ENCODE assay signal across 15 cellular contexts in the genomic region with DNA sequence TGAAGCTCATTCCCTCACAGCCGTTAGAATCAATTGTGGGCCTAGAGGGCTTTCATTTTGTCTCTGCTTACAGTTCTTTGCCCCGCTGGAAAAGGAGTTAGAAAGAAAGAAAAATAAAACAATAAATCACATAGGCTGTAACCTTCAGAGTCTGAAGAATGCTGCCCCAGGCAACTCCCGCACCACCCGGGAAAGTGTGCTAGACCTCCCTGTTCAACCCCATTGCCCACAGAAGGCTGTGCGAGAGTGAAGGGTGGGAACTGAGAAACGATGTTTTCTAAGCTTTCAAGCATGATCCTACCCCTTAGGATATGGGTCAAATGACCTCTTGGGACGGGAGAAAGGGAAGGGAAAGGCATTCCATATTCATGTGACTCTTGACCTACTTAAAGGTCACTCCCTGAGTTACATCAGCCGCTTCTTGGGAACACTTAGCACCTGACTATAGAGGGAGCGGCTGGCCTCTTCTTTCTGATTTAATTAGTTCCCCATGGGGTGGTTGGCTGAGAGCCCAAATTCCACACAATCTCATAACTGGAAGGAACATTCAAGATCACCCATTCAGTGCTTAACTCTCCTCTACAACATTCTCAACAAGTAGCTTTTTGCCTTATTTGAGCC.
A peak's percentile ranks its signal among the peaks of the same experiment; 100 is the strongest.
DNase-seq lines count a peak whose midpoint lies in the region; ATAC-seq, FAIRE-seq and TF ChIP-seq lines count a peak whose summit lies in the region.
"Had no signal": no experiment of that assay in that cellular context is flagged by ENCODE, and none has a peak within 500 bp of the region (broad histone marks: within the 10 kb centered on the region; RNA-seq: fewer than 3 reads in every experiment).

No MANE protein-coding gene starts in this region.

- H4K8ac ChIP-seq in H1 (ENCODE audit: extremely low read depth, insufficient read depth, low read length) = no peak overlapping the region

- H3K9me3 ChIP-seq in H1 (ENCODE audit: insufficient read depth in 2 of 2, low read depth in 1 of 2, low read length in 1 of 2) = no peaks in the 10 kb centered on the region
- no peaks in the 10 kb centered on the region for H3K9me3 ChIP-seq in thyroid gland
- H3K9me3 ChIP-seq: heart right ventricle had no signal

- H3K18ac ChIP-seq in H1 (ENCODE audit: extremely low read depth, low read length) = no peak overlapping the region

- H2AK5ac ChIP-seq in H1 (ENCODE audit: low read depth, low read length) = no peak overlapping the region

- TF ChIP-seq CTCF in H1 (IDR thresholded peaks at IDR 0.05; ENCODE audit: control extremely low read depth in 1 of 3, insufficient read depth in 1 of 3, low read depth in 1 of 3, low read length in 3 of 3) = no peak
- no peak for TF ChIP-seq CTCF in thyroid gland (IDR thresholded peaks at IDR 0.05)
- no peak for TF ChIP-seq CTCF in foreskin keratinocyte (conservative IDR thresholded peaks at IDR 0.05)

- DNase-seq in HEK293T (ENCODE audit: extremely low spot score) = peak; percentile 9
- DNase-seq in H1 (ENCODE audit: low read depth in 1 of 2, low spot score in 2 of 2) = no peak
- peak in 1 of 2 donors; percentile 32 for DNase-seq in left colon
- DNase-seq in thyroid gland = peak; percentile 80
- DNase-seq in foreskin keratinocyte = no peak
- no peak for DNase-seq in NCI-H446 (lab: John Stamatoyannopoulos, UW)
- DNase-seq in putamen (ENCODE audit: low spot score) = no peak
- DNase-seq: activated CD4-positive, alpha-beta T cell treated with anti-CD3 and anti-CD28 coated beads for 1 hour; activated T-cell treated with anti-CD3 and anti-CD28 coated beads, Interleukin-2, amount 50 U/mL, for 72 hours; aorta; heart right ventricle; Karpas-422; midbrain; stimulated activated CD4-positive, alpha-beta T cell treated with anti-CD3 and anti-CD28 coated beads, Interleukin-4, amount 100 ng/mL, for 24 hours; stimulated activated naive CD8-positive, alpha-beta T cell treated with anti-CD3 and anti-CD28 coated beads, Interleukin-15, Interleukin-2, amounts not matched to agents 100 U/mL and 50 U/mL, for 24 hours had no signal

- H3K56ac ChIP-seq in H1 (replicated peaks; ENCODE audit: insufficient read length, low read depth, low read length) = no peak overlapping the region

- no peak overlapping the region for H3K4ac ChIP-seq in H1 (replicated peaks; ENCODE audit: insufficient read length, low read depth, low read length)

- H2BK5ac ChIP-seq in H1 (ENCODE audit: low read depth, low read length) = no peak overlapping the region

- H3K23ac ChIP-seq in H1 (ENCODE audit: insufficient read length) = no peak overlapping the region

- H4K20me1 ChIP-seq in H1 (replicated peaks in 1 of 2; ENCODE audit: control insufficient read depth in 1 of 2, insufficient read depth in 2 of 2, low read length in 2 of 2) = no peaks in the 10 kb centered on the region

- TF ChIP-seq EP300 in H1 (IDR thresholded peaks at IDR 0.05; ENCODE audit: borderline replicate concordance in 1 of 2, low read depth in 2 of 2, low read length in 2 of 2) = no peak

- H3K4me2 ChIP-seq in H1 (ENCODE audit: insufficient read depth in 1 of 2, low read depth in 2 of 2, low read length in 2 of 2) = no peak overlapping the region

- H4K91ac ChIP-seq in H1 (replicated peaks; ENCODE audit: insufficient read length, low read length) = no peak overlapping the region

- H3K4me3 ChIP-seq in H1 (ENCODE audit: extremely low read depth in 1 of 4, insufficient read depth in 2 of 4, low read depth in 3 of 4, low read length in 4 of 4) = no peak overlapping the region
- H3K4me3 ChIP-seq in thyroid gland (replicated peaks in 1 of 3) = no peak overlapping the region
- H3K4me3 ChIP-seq: heart right ventricle had no signal

- no peak overlapping the region for H4K5ac ChIP-seq in H1 (ENCODE audit: insufficient read length, low read depth, low read length)

- POLR2A ChIA-PET in HEK293T (lab: Yijun Ruan, JAX) (no interaction called here), H1 (lab: Charles Lee; ENCODE audit: partially characterized antibody) (no interaction called here)

- no peak overlapping the region for H2BK120ac ChIP-seq in H1 (replicated peaks; ENCODE audit: low read depth, low read length)

- no peak overlapping the region for H2AFZ ChIP-seq in H1 (ENCODE audit: low read length)

- ATAC-seq in left colon (peak; percentile 34), foreskin keratinocyte (no peak)
- ATAC-seq: activated T-cell treated with anti-CD3 and anti-CD28 coated beads, Interleukin-2, amount 50 U/mL, for 72 hours; stimulated activated naive CD8-positive, alpha-beta T cell treated with anti-CD3 and anti-CD28 coated beads, Interleukin-15, Interleukin-2, amounts not matched to agents 100 U/mL and 50 U/mL, for 24 hours had no signal

- H3K79me1 ChIP-seq in H1 (ENCODE audit: low read depth, low read length) = no peaks in the 10 kb centered on the region

- no peak overlapping the region; the same call in 1 of the 2 replicates for H2BK20ac ChIP-seq in H1 (ENCODE audit: low read length)

- no peak overlapping the region for H3K27ac ChIP-seq in H1 (ENCODE audit: low read depth, low read length)
- peak overlapping the region in 1 of 3 donors; percentile 13 for H3K27ac ChIP-seq in thyroid gland
- H3K27ac ChIP-seq in foreskin keratinocyte = no peak overlapping the region
- H3K27ac ChIP-seq: heart right ventricle had no signal

- no peak overlapping the region for H2BK15ac ChIP-seq in H1 (ENCODE audit: low read length)

- no peak for TF ChIP-seq POLR2A in H1 (IDR thresholded peaks at IDR 0.05; ENCODE audit: control extremely low read depth in 1 of 2, low read depth in 2 of 2, low read length in 2 of 2)
- TF ChIP-seq POLR2A in thyroid gland (IDR thresholded peaks at IDR 0.05) = no peak

- H3K4me1 ChIP-seq in H1 (replicated peaks in 1 of 4; ENCODE audit: control insufficient read depth in 3 of 4, insufficient read depth in 4 of 4, low read length in 3 of 4) (peaks cover 0 to 7% (median 3%) of the 10 kb centered on the region in 4 experiments; a peak in 3 of 7 replicates), thyroid gland (peaks cover 0 to 12% of the 10 kb centered on the region in 2 donors), foreskin keratinocyte (no peaks in the 10 kb centered on the region)

- H3K27me3 ChIP-seq in H1 (replicated peaks in 1 of 4; ENCODE audit: control insufficient read depth in 3 of 4, extremely low read depth in 1 of 4, insufficient read depth in 3 of 4, low read length in 3 of 4) (no peaks in the 10 kb centered on the region), thyroid gland (no peaks in the 10 kb centered on the region), foreskin keratinocyte (no peaks in the 10 kb centered on the region)
- H3K27me3 ChIP-seq: heart right ventricle had no signal

- no peaks in the 10 kb centered on the region for H3K79me2 ChIP-seq in H1 (ENCODE audit: control insufficient read depth in 1 of 2, insufficient read depth in 2 of 2, low read length in 2 of 2)

- no peak for TF ChIP-seq RAD21 in H1 (IDR thresholded peaks at IDR 0.05 in 1 of 2, conservative IDR thresholded peaks at IDR 0.05 in 1 of 2; ENCODE audit: low read depth in 2 of 2, low read length in 2 of 2)

- FAIRE-seq in H1 (lab: Jason Lieb, UNC) = peak; percentile 76

- H2BK12ac ChIP-seq in H1 (ENCODE audit: low read depth, low read length) = no peak overlapping the region

- 72% methylated on average over 9 of the region's 9 CpGs; no CpG with 5 or more reads in 1 of the 2 experiments for WGBS in H1 (ENCODE audit: extremely low coverage in 1 of 2, insufficient coverage in 1 of 2, insufficient read length in 1 of 2, insufficient replicate concordance in 2 of 2, low coverage in 1 of 2, low lambda C conversion rate in 2 of 2, missing lambda C conversion rate in 1 of 2), 2 experiments
- WGBS in thyroid gland, 2 donors = 51 to 55% methylated on average over 9 of the region's 9 CpGs

- intact Hi-C loops in left colon (cut with DNase I, micrococcal nuclease) (no loop called here), thyroid gland (cut with DNase I) (no loop called here)

- no peak overlapping the region for H3K14ac ChIP-seq in H1 (ENCODE audit: insufficient read length)

- CTCF ChIA-PET in HEK293T (lab: Yijun Ruan, JAX) = interaction anchor here (1.0 kb wide), 1 partner anchor 79 kb away, joined by 3 read pairs; no protein-coding TSS in a partner anchor
- CTCF ChIA-PET in H1 (lab: Charles Lee; ENCODE audit: partially characterized antibody) = interaction anchor here (0.7 to 1.3 kb wide), 3 partner anchors 10 to 81 kb away, joined by 3 to 4 read pairs (median 4); no protein-coding TSS in a partner anchor

- H3K36me3 ChIP-seq in H1 (ENCODE audit: control insufficient read depth in 2 of 4, insufficient read depth in 4 of 4, low read length in 3 of 4) (no peaks in the 10 kb centered on the region), thyroid gland (no peaks in the 10 kb centered on the region)
- H3K36me3 ChIP-seq: heart right ventricle had no signal

- no peak overlapping the region for H3K9ac ChIP-seq in H1 (replicated peaks in 1 of 4; ENCODE audit: extremely low read depth in 1 of 4, low read depth in 3 of 4, low read length in 3 of 4)

- H3K23me2 ChIP-seq in H1 (ENCODE audit: low read depth, low read length) = no peaks in the 10 kb centered on the region

TF ChIP-seq in HEK293T, 16 proteins besides CTCF, POLR2A, EP300 and RAD21 (continues in another document):
- TF ChIP-seq FOXM1 (IDR thresholded peaks at IDR 0.05; ENCODE audit: borderline replicate concordance) = no peak
- no peak for TF ChIP-seq SP1 (IDR thresholded peaks at IDR 0.05)
- no peak for TF ChIP-seq LEF1 (IDR thresholded peaks at IDR 0.05; ENCODE audit: borderline replicate concordance)

TF ChIP-seq in H1, 55 proteins besides CTCF, POLR2A, EP300 and RAD21:
- TF ChIP-seq SP2 (IDR thresholded peaks at IDR 0.05; ENCODE audit: low read length) = no peak
- 0 out of 2 replicates have a peak, but pooled peaks have one; percentile 22 for TF ChIP-seq TCF12 (IDR thresholded peaks at IDR 0.05; ENCODE audit: low read depth, low read length)
- TF ChIP-seq SP4 (IDR thresholded peaks at IDR 0.05; ENCODE audit: low read length) = no peak
- peak; percentile 72; the same call in 1 of the 2 replicates for TF ChIP-seq RXRA (IDR thresholded peaks at IDR 0.05; ENCODE audit: insufficient read depth, low read depth, low read length)
- TF ChIP-seq CEBPB (IDR thresholded peaks at IDR 0.05; ENCODE audit: low read depth, low read length) = peak; percentile 64

Comparison
In these comparisons a context has a peak if more than half of its experiments do, and no peak if none do; other contexts are left out.
1. DNase-seq: peak in HEK293T (single experiment) and thyroid gland (2 of 2); none in H1 (0 of 2), foreskin keratinocyte (0 of 2), NCI-H446 (0 of 2) and putamen (single experiment).